In genomic region chr3:10344147-10344943, GRCh38 we compare ENCODE assay signal across 9 cellular contexts. TPM values are rescaled to one million over a fixed set of nuclear protein-coding genes. Genes with fewer than 3 reads are reported as not detected.
DNase-seq lines count a peak whose midpoint lies in the region; ATAC-seq and TF ChIP-seq lines count a peak whose summit lies in the region.
"Had no signal": no experiment of that assay in that cellular context is flagged by ENCODE, and none has a peak within 500 bp of the region (broad histone marks: within the 10 kb centered on the region; RNA-seq: fewer than 3 reads in every experiment).

No MANE protein-coding gene starts in this region.

- H3K4me1 Mint-ChIP-seq in chondrocyte (ENCODE audit: low read depth), result no peaks in the 10 kb centered on the region
- H3K4me1 Mint-ChIP-seq: activated naive CD4-positive, alpha-beta T cell treated with anti-CD3 and anti-CD28 coated beads, Interleukin-2, amount 50 U/mL, for 24 hours had no signal

- H3K36me3 Mint-ChIP-seq in chondrocyte (ENCODE audit: low read depth), result no peaks in the 10 kb centered on the region
- H3K36me3 Mint-ChIP-seq: activated naive CD4-positive, alpha-beta T cell treated with anti-CD3 and anti-CD28 coated beads, Interleukin-2, amount 50 U/mL, for 24 hours had no signal

- no peaks in the 10 kb centered on the region for H4K20me1 ChIP-seq in MM.1S (ENCODE audit: insufficient read depth, low read length)

- no peaks in the 10 kb centered on the region for H3K9me3 ChIP-seq in MM.1S (replicated peaks; ENCODE audit: insufficient read depth, low read length)
- no peaks in the 10 kb centered on the region for H3K9me3 ChIP-seq in lung (ENCODE audit: control insufficient read depth in 2 of 2, insufficient read depth in 1 of 2, low read length in 1 of 2)

- H3K9me3 Mint-ChIP-seq in chondrocyte (ENCODE audit: low read depth), result no peaks in the 10 kb centered on the region
- H3K9me3 Mint-ChIP-seq: activated naive CD4-positive, alpha-beta T cell treated with anti-CD3 and anti-CD28 coated beads, Interleukin-2, amount 50 U/mL, for 24 hours had no signal

- peaks cover 19% of the 10 kb centered on the region for H3K27me3 Mint-ChIP-seq in chondrocyte (ENCODE audit: low read depth)
- H3K27me3 Mint-ChIP-seq: activated naive CD4-positive, alpha-beta T cell treated with anti-CD3 and anti-CD28 coated beads, Interleukin-2, amount 50 U/mL, for 24 hours had no signal

- H3K36me3 ChIP-seq in MM.1S (replicated peaks; ENCODE audit: insufficient read depth, low read length) (no peaks in the 10 kb centered on the region), lung (ENCODE audit: control insufficient read depth in 2 of 2, insufficient read depth in 2 of 2, low read length in 2 of 2) (no peaks in the 10 kb centered on the region)

- H3K27me3 ChIP-seq in MM.1S (replicated peaks; ENCODE audit: insufficient read depth, low read length) (peaks cover 18% of the 10 kb centered on the region), lung (ENCODE audit: control insufficient read depth, insufficient read depth) (no peaks in the 10 kb centered on the region)

- H3K4me3 Mint-ChIP-seq in chondrocyte (ENCODE audit: unreplicated experiment), result no peak overlapping the region
- H3K4me3 Mint-ChIP-seq: activated naive CD4-positive, alpha-beta T cell treated with anti-CD3 and anti-CD28 coated beads, Interleukin-2, amount 50 U/mL, for 24 hours had no signal

- H3K4me1 ChIP-seq in MM.1S (ENCODE audit: low read length) (no peaks in the 10 kb centered on the region), lung (ENCODE audit: control insufficient read depth in 2 of 2, insufficient read depth in 2 of 2, low read length in 2 of 2) (no peaks in the 10 kb centered on the region)

- no peak overlapping the region for H3K4me2 ChIP-seq in MM.1S (ENCODE audit: low read depth, low read length)

- H3K27ac Mint-ChIP-seq in chondrocyte (ENCODE audit: unreplicated experiment), result no peak overlapping the region

- 31 to 34% methylated on average over 9 of the region's 9 CpGs for WGBS in lung, 2 donors

- no peak for ATAC-seq in lung (ENCODE audit: insufficient read depth, low FRiP score)
- no peak for ATAC-seq in GM19467 (IDR thresholded peaks at IDR 0.05; ENCODE audit: unreplicated experiment)

- H3F3A ChIP-seq in MM.1S (ENCODE audit: insufficient read depth, low read length), result no peaks in the 10 kb centered on the region

- TF ChIP-seq CTCF in MM.1S (IDR thresholded peaks at IDR 0.05; ENCODE audit: low read length), result peak; percentile 96
- TF ChIP-seq CTCF in chondrocyte (IDR thresholded peaks at IDR 0.05), result peak; percentile 95
- TF ChIP-seq CTCF in lung (IDR thresholded peaks at IDR 0.05; ENCODE audit: control extremely low read depth, extremely low read depth), result peak; percentile 70

- H3K9ac ChIP-seq in MM.1S (ENCODE audit: low read length), result no peak overlapping the region

- H3K4me3 ChIP-seq in MM.1S (ENCODE audit: low read length), result no peak overlapping the region
- H3K4me3 ChIP-seq in lung, result no peak overlapping the region

- no peak overlapping the region for H2AFZ ChIP-seq in MM.1S (ENCODE audit: low read length)

- H3K9me2 ChIP-seq in MM.1S (replicated peaks; ENCODE audit: insufficient read depth, low read length), result no peaks in the 10 kb centered on the region

- DNase-seq in ELR (ENCODE audit: low read depth) (peak; percentile 53), MM.1S (peak; percentile 51), chondrocyte (ENCODE audit: low spot score) (no peak), lung (ENCODE audit: low spot score) (no peak), SHP77 treated with DMSO at 0.1 percent for 48 hours (lab: John Stamatoyannopoulos, UW) (no peak)
- peak; percentile 46 to 62 for DNase-seq in activated CD4-positive, alpha-beta T cell treated with anti-CD3 and anti-CD28 coated beads for 4 hours
- peak; percentile 19 to 38 for DNase-seq in stimulated activated CD8-positive, alpha-beta memory T cell treated with anti-CD3 and anti-CD28 coated beads, Interleukin-4, amount 100 ng/mL, for 1 hour (ENCODE audit: low read depth in 2 of 2, low spot score in 1 of 2)

- H3K79me2 ChIP-seq in MM.1S (ENCODE audit: low read length), result no peaks in the 10 kb centered on the region

- H3K27ac ChIP-seq in MM.1S (ENCODE audit: low read length) (no peak overlapping the region), lung (ENCODE audit: low read depth in 1 of 2, low read length in 1 of 2) (no peak overlapping the region)

RNA-seq across cellular contexts. Expression of gene SEC13, which starts 23.4 kb away (rescaled TPM):
- 197 to 243 TPM (median 198 TPM) in 3 replicates for total RNA-seq in chondrocyte
- total RNA-seq in lung, result 100 to 1,000 TPM; 103 to 129 TPM
- 100 to 1,000 TPM in 1 of 2 donors, 10 to 100 TPM in 1; 99.9 to 170 TPM for polyA plus RNA-seq in lung

RNA-seq across cellular contexts. Expression of gene GHRL, which starts 51.6 kb away (rescaled TPM):
- not detected in 3 replicates for total RNA-seq in chondrocyte
- 10 to 100 TPM in 1 of 2 donors, 1 to 10 TPM in 1; 7.6 to 28.2 TPM for total RNA-seq in lung
- polyA plus RNA-seq in lung, result 10 to 100 TPM in 1 of 2 donors, 1 to 10 TPM in 1; 5.4 to 13.7 TPM

Comparison
In these comparisons a context has a peak if more than half of its experiments do, and no peak if none do; other contexts are left out.
1. DNase-seq: peak in ELR (single experiment), MM.1S (single experiment), activated CD4-positive, alpha-beta T cell treated with anti-CD3 and anti-CD28 coated beads for 4 hours (2 of 2) and stimulated activated CD8-positive, alpha-beta memory T cell treated with anti-CD3 and anti-CD28 coated beads, Interleukin-4, amount 100 ng/mL, for 1 hour (2 of 2); none in chondrocyte (single experiment), lung (single experiment) and SHP77 treated with DMSO at 0.1 percent for 48 hours (single experiment).
2. Peak in every context shown above with its lines, with median percentiles within 50 percentile points of each other: CTCF ChIP-seq.